Comparison of ENCODE assay signal across 17 cellular contexts in genomic region chr10:22489467-22489866, GRCh38.
DNase-seq lines count a peak whose midpoint lies in the region; ATAC-seq and TF ChIP-seq lines count a peak whose summit lies in the region.
"Had no signal": no experiment of that assay in that cellular context is flagged by ENCODE, and none has a peak within 500 bp of the region (broad histone marks: within the 10 kb centered on the region; RNA-seq: fewer than 3 reads in every experiment).

No MANE protein-coding gene starts in this region.

- in situ Hi-C loops in transverse colon (cut with MboI; ENCODE audit: low pct_ligation_motif_present in 1 of 4, low pct_unique_long_range_greater_than_20kb in 1 of 4, low sequenced_read_pairs in 3 of 4), result no loop called here

- H3K27ac ChIP-seq in OCI-LY3 (ENCODE audit: low read length) (peak overlapping the region; percentile 38), foreskin keratinocyte (no peak overlapping the region), stomach (no peak overlapping the region), transverse colon (no peak overlapping the region)
- H3K27ac ChIP-seq: heart right ventricle, KMS-11, thoracic aorta had no signal

- 75 to 81% (median 78%) methylated on average over 4 of the region's 4 CpGs for WGBS in stomach, 5 donors
- 72 to 77% methylated on average over 4 of the region's 4 CpGs for WGBS in transverse colon (ENCODE audit: low coverage in 1 of 2), 2 donors

- no peak for TF ChIP-seq EP300 in stomach (IDR thresholded peaks at IDR 0.05)
- no peak for TF ChIP-seq EP300 in transverse colon (IDR thresholded peaks at IDR 0.05; ENCODE audit: low read depth)

- peaks cover 18% of the 10 kb centered on the region for H3K4me1 ChIP-seq in OCI-LY3 (ENCODE audit: low read length)
- no peaks in the 10 kb centered on the region for H3K4me1 ChIP-seq in foreskin keratinocyte
- H3K4me1 ChIP-seq in stomach, result no peaks in the 10 kb centered on the region
- H3K4me1 ChIP-seq in transverse colon, result no peaks in the 10 kb centered on the region

- no peak for TF ChIP-seq CTCF in OCI-LY3 (IDR thresholded peaks at IDR 0.05; ENCODE audit: low read depth, low read length)
- TF ChIP-seq CTCF in foreskin keratinocyte (conservative IDR thresholded peaks at IDR 0.05), result no peak
- no peak for TF ChIP-seq CTCF in stomach (IDR thresholded peaks at IDR 0.05)
- no peak for TF ChIP-seq CTCF in transverse colon (IDR thresholded peaks at IDR 0.05)

- ATAC-seq in GM21360 (IDR thresholded peaks at IDR 0.05; ENCODE audit: unreplicated experiment) (peak; percentile 71), HG02885 (IDR thresholded peaks at IDR 0.05; ENCODE audit: poor library complexity, unreplicated experiment) (peak; percentile 72), foreskin keratinocyte (peak; percentile 26), HG03457 (IDR thresholded peaks at IDR 0.05; ENCODE audit: unreplicated experiment) (no peak), GM21367 (IDR thresholded peaks at IDR 0.05; ENCODE audit: unreplicated experiment) (no peak)
- ATAC-seq: heart right ventricle had no signal

- no peak overlapping the region for H3K9ac ChIP-seq in OCI-LY3 (ENCODE audit: low read length)
- H3K9ac ChIP-seq: KMS-11 had no signal

- H3K9me3 ChIP-seq in OCI-LY3 (ENCODE audit: insufficient read depth, low read length) (no peaks in the 10 kb centered on the region), stomach (no peaks in the 10 kb centered on the region), transverse colon (no peaks in the 10 kb centered on the region)
- H3K9me3 ChIP-seq: heart right ventricle, thoracic aorta had no signal

- H3K27me3 ChIP-seq in OCI-LY3 (ENCODE audit: low read depth, low read length) (no peaks in the 10 kb centered on the region), foreskin keratinocyte (peaks cover 28% of the 10 kb centered on the region), stomach (no peaks in the 10 kb centered on the region), transverse colon (no peaks in the 10 kb centered on the region)

- intact Hi-C loops in stomach (cut with DNase I; ENCODE audit: low total_unique reads), result no loop called here
- intact Hi-C loops in transverse colon (cut with DNase I; ENCODE audit: low total_unique reads), result no loop called here

- H3K4me3 ChIP-seq in OCI-LY3 (ENCODE audit: low read length), result no peak overlapping the region; the same call in 1 of the 2 replicates
- H3K4me3 ChIP-seq in stomach, result no peak overlapping the region
- no peak overlapping the region for H3K4me3 ChIP-seq in transverse colon
- H3K4me3 ChIP-seq: heart right ventricle, thoracic aorta had no signal

- no peak for TF ChIP-seq POLR2A in stomach (IDR thresholded peaks at IDR 0.05)
- TF ChIP-seq POLR2A in transverse colon (IDR thresholded peaks at IDR 0.05), result no peak

- H3K36me3 ChIP-seq in OCI-LY3 (replicated peaks; ENCODE audit: low read depth, low read length) (no peaks in the 10 kb centered on the region), stomach (no peaks in the 10 kb centered on the region), transverse colon (no peaks in the 10 kb centered on the region)
- H3K36me3 ChIP-seq: heart right ventricle, thoracic aorta had no signal

- H2AFZ ChIP-seq in OCI-LY3 (ENCODE audit: low read depth, low read length), result no peak overlapping the region

- H3K4me2 ChIP-seq in OCI-LY3 (ENCODE audit: low read length), result peak overlapping the region; percentile 45
- H3K4me2 ChIP-seq: KMS-11 had no signal

- DNase-seq in foreskin keratinocyte (no peak), stomach (no peak), transverse colon (no peak)
- DNase-seq: activated CD4-positive, alpha-beta memory T cell treated with anti-CD3 and anti-CD28 coated beads for 36 hours; amniotic stem cell; DMS 273 treated with DMSO at 0.1 percent for 48 hours; heart right ventricle; NCI-H2029; NCI-H69; SHP77 treated with DMSO at 0.1 percent for 48 hours had no signal

- H3K79me2 ChIP-seq in OCI-LY3 (ENCODE audit: low read length), result no peaks in the 10 kb centered on the region

- no peaks in the 10 kb centered on the region for H4K20me1 ChIP-seq in OCI-LY3 (ENCODE audit: insufficient read depth, low read length)

Comparison
In these comparisons a context has a peak if more than half of its experiments do, and no peak if none do; other contexts are left out.
1. ATAC-seq: peak in GM21360 (single experiment), HG02885 (single experiment) and foreskin keratinocyte (single experiment); none in HG03457 (single experiment) and GM21367 (single experiment).